25 cellular contexts compared by ENCODE assay signal in the genomic region with DNA sequence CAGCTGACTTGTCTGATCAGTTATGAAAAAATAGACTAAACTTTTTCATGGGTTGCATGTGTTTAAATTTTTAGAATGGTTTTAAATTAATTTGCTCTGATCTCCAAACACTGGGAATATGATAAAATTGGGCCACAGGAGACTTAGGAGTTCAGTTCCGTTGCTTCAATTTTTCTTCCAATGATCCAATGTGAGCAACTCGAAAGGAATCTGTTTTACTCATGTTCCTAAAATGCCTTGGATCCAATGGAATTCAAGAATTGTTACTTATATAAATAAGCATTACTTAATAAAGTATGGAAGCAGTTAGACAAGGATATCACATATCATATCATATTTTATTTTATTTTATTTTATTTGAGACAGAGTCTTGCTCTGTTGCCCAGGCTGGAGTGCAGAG. TPM values are rescaled to one million over a fixed set of nuclear protein-coding genes. Genes with fewer than 3 reads are reported as not detected.
DNase-seq lines count a peak whose midpoint lies in the region; FAIRE-seq and TF ChIP-seq lines count a peak whose summit lies in the region.
"Had no signal": no experiment of that assay in that cellular context is flagged by ENCODE, and none has a peak within 500 bp of the region (broad histone marks: within the 10 kb centered on the region; RNA-seq: fewer than 3 reads in every experiment).

No MANE protein-coding gene starts in this region.

- no peak overlapping the region for H3K27ac Mint-ChIP-seq in astrocyte (ENCODE audit: unreplicated experiment)
- H3K27ac Mint-ChIP-seq: H9 had no signal

- no peak overlapping the region for H3K4me3 Mint-ChIP-seq in astrocyte (ENCODE audit: unreplicated experiment)
- H3K4me3 Mint-ChIP-seq: H9 had no signal

- H3K4me3 ChIP-seq in astrocyte (ENCODE audit: insufficient read depth, low read depth, low read length), result no peak overlapping the region
- H3K4me3 ChIP-seq: gastroesophageal sphincter, transverse colon had no signal

- peaks cover 3% of the 10 kb centered on the region for H3K4me1 Mint-ChIP-seq in astrocyte (ENCODE audit: low read depth, unreplicated experiment)
- H3K4me1 Mint-ChIP-seq: H9 had no signal

- peaks cover 3% of the 10 kb centered on the region for H3K9me3 ChIP-seq in astrocyte (ENCODE audit: insufficient read depth, low read depth, low read length)

- H2AFZ ChIP-seq in astrocyte (ENCODE audit: low read depth, low read length), result no peak overlapping the region

- peaks cover 2% of the 10 kb centered on the region for H3K9me3 Mint-ChIP-seq in astrocyte (ENCODE audit: unreplicated experiment)

- no peaks in the 10 kb centered on the region for H3K79me2 ChIP-seq in astrocyte (ENCODE audit: insufficient read depth, low read length)

- no peaks in the 10 kb centered on the region for H4K20me1 ChIP-seq in astrocyte (ENCODE audit: insufficient read depth, low read length)

- no peaks in the 10 kb centered on the region for H3K36me3 ChIP-seq in astrocyte (ENCODE audit: insufficient read depth, low read length)
- H3K36me3 ChIP-seq: gastroesophageal sphincter, transverse colon had no signal

- H3K27ac ChIP-seq in astrocyte (ENCODE audit: low read depth, low read length), result peak overlapping the region; percentile 7
- H3K27ac ChIP-seq: gastroesophageal sphincter, transverse colon had no signal

- H3K4me2 ChIP-seq in astrocyte (ENCODE audit: low read length), result peak overlapping the region; percentile 54

- H3K4me1 ChIP-seq in astrocyte (ENCODE audit: insufficient read depth, low read length), result peaks cover 10% of the 10 kb centered on the region
- H3K4me1 ChIP-seq: gastroesophageal sphincter, transverse colon had no signal

- H3K27me3 Mint-ChIP-seq in astrocyte (ENCODE audit: low read depth, unreplicated experiment), result peaks cover 2% of the 10 kb centered on the region

- H3K9ac ChIP-seq in astrocyte (ENCODE audit: low read length), result no peak overlapping the region

- DNase-seq in AG09319 (ENCODE audit: extremely low read depth, low read depth) (peak; percentile 38), HS-27A (ENCODE audit: low read depth) (peak; percentile 63), astrocyte (ENCODE audit: low read depth) (peak; percentile 74), hepatic stellate cell (ENCODE audit: low spot score) (peak; percentile 27), COR-L47 (lab: John Stamatoyannopoulos, UW) (no peak), NCI-H2196 treated with DMSO at 0.1 percent for 48 hours (lab: John Stamatoyannopoulos, UW; ENCODE audit: unreplicated experiment) (no peak), HuH-7.5 (ENCODE audit: low spot score) (no peak), putamen (ENCODE audit: low spot score) (no peak)
- DNase-seq: activated CD4-positive, alpha-beta T cell treated with anti-CD3 and anti-CD28 coated beads for 4 hours; activated effector memory CD4-positive, alpha-beta T cell treated with anti-CD3 and anti-CD28 coated beads, Interleukin-2, amount 50 U/mL, for 16 hours; anterior cingulate cortex; H9; NCI-H1436 treated with DMSO at 0.1 percent for 48 hours; NCI-H2227 treated with DMSO at 0.1 percent for 48 hours; NK-92 treated with Interleukin-12 subunit alpha and Interleukin-12 subunit beta, amount 100 ng/mL, for 24 hours; occipital lobe; right cardiac atrium; RPMI8226; stimulated activated naive CD4-positive, alpha-beta T cell; transverse colon had no signal

- no peak for FAIRE-seq in astrocyte (lab: Jason Lieb, UNC)
- FAIRE-seq: endometrium, GM19239, TTC549 had no signal

- H3K27me3 ChIP-seq in astrocyte (ENCODE audit: insufficient read depth, low read length), result no peaks in the 10 kb centered on the region

- TF ChIP-seq CTCF in AG09319 (IDR thresholded peaks at IDR 0.05; ENCODE audit: low read depth, low read length) (no peak), astrocyte (IDR thresholded peaks at IDR 0.05; ENCODE audit: insufficient read depth, low read depth, low read length) (no peak)

- no peaks in the 10 kb centered on the region for H3K36me3 Mint-ChIP-seq in astrocyte (ENCODE audit: low read depth, unreplicated experiment)

RNA-seq across cellular contexts. Expression of gene NACA2, which starts 56.0 kb away (rescaled TPM):
- not detected in 2 replicates for total RNA-seq in astrocyte
- total RNA-seq: gastroesophageal sphincter, H9, liver, occipital lobe, right cardiac atrium, transverse colon had no signal

Comparison
In these comparisons a context has a peak if more than half of its experiments do, and no peak if none do; other contexts are left out.
1. DNase-seq: peak in AG09319 (single experiment), HS-27A (single experiment), astrocyte (single experiment) and hepatic stellate cell (single experiment); none in COR-L47 (single experiment), NCI-H2196 treated with DMSO at 0.1 percent for 48 hours (single experiment), HuH-7.5 (single experiment) and putamen (single experiment).